In the genomic region with DNA sequence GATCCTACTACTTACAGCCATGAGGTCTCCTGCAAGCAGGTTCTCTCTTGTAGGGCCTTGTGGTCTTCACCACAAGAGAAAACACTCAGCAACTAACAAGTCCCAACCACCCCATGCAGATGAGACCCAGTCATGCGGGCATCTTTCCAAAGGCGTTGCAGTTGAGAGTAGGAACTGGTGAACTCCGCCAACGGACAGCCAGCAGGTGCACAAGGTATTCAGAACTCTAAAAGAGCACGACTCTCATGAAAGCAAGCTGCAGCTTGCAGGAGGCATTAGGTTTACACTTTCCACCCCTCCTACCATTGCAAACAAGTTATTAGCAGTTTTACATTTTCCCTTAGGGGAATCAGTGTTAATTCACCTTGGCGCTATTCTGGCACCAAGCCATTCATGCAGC, we compare ENCODE assay signal across 19 cellular contexts.
DNase-seq lines count a peak whose midpoint lies in the region; ATAC-seq and TF ChIP-seq lines count a peak whose summit lies in the region.
"Had no signal": no experiment of that assay in that cellular context is flagged by ENCODE, and none has a peak within 500 bp of the region (broad histone marks: within the 10 kb centered on the region; RNA-seq: fewer than 3 reads in every experiment).

No MANE protein-coding gene starts in this region.

- no peaks in the 10 kb centered on the region for H3K27me3 Mint-ChIP-seq in CD8-positive, alpha-beta memory T cell
- H3K27me3 Mint-ChIP-seq in activated T-cell treated with anti-CD3 and anti-CD28 coated beads, Interleukin-2, amount 50 U/mL, for 24 hours: no peaks in the 10 kb centered on the region
- H3K27me3 Mint-ChIP-seq: activated CD8-positive, alpha-beta T cell treated with anti-CD3 and anti-CD28 coated beads for 36 hours; activated naive CD4-positive, alpha-beta T cell treated with anti-CD3 and anti-CD28 coated beads, Interleukin-2, amount 50 U/mL, for 24 hours; CD4-positive, CD25-positive, alpha-beta regulatory T cell had no signal

- no peak for TF ChIP-seq CTCF in mammary epithelial cell (conservative IDR thresholded peaks at IDR 0.05 in 1 of 2, IDR thresholded peaks at IDR 0.05 in 1 of 2; ENCODE audit: extremely low read depth in 1 of 2, insufficient read depth in 1 of 2, low read depth in 1 of 2, low read length in 2 of 2)

- peaks cover 3 to 10% (median 9%) of the 10 kb centered on the region in 5 donors for H3K9me3 Mint-ChIP-seq in CD8-positive, alpha-beta memory T cell
- peaks cover 6% of the 10 kb centered on the region for H3K9me3 Mint-ChIP-seq in activated T-cell treated with anti-CD3 and anti-CD28 coated beads, Interleukin-2, amount 50 U/mL, for 24 hours

- intact Hi-C loops in mammary epithelial cell (cut with micrococcal nuclease): loop anchor here (5.0 kb wide), 1 partner anchor 63 kb away; no protein-coding TSS in a partner anchor

- ATAC-seq in HG03135 (IDR thresholded peaks at IDR 0.05; ENCODE audit: unreplicated experiment): no peak
- ATAC-seq: activated CD8-positive, alpha-beta T cell treated with anti-CD3 and anti-CD28 coated beads for 36 hours; activated T-cell treated with anti-CD3 and anti-CD28 coated beads, Interleukin-2, amount 50 U/mL, for 72 hours; gastrocnemius medialis had no signal

- H3K79me2 ChIP-seq in mammary epithelial cell (ENCODE audit: insufficient read depth, low read length): no peaks in the 10 kb centered on the region

- no peak overlapping the region for H3K27ac Mint-ChIP-seq in CD8-positive, alpha-beta memory T cell
- H3K27ac Mint-ChIP-seq in activated T-cell treated with anti-CD3 and anti-CD28 coated beads, Interleukin-2, amount 50 U/mL, for 24 hours: no peak overlapping the region
- H3K27ac Mint-ChIP-seq: activated CD8-positive, alpha-beta T cell treated with anti-CD3 and anti-CD28 coated beads for 36 hours; activated naive CD4-positive, alpha-beta T cell treated with anti-CD3 and anti-CD28 coated beads, Interleukin-2, amount 50 U/mL, for 24 hours; activated T-cell treated with anti-CD3 and anti-CD28 coated beads, Interleukin-2, amount 50 U/mL, for 72 hours; CD4-positive, CD25-positive, alpha-beta regulatory T cell; nephron had no signal

- H3K36me3 ChIP-seq in mammary epithelial cell (ENCODE audit: insufficient read depth, low read length): no peaks in the 10 kb centered on the region
- no peaks in the 10 kb centered on the region for H3K36me3 ChIP-seq in SJCRH30
- no peaks in the 10 kb centered on the region for H3K36me3 ChIP-seq in CD8-positive, alpha-beta memory T cell (ENCODE audit: insufficient read depth, low read length)
- H3K36me3 ChIP-seq: gastrocnemius medialis had no signal

- H3K9me3 ChIP-seq in mammary epithelial cell (replicated peaks; ENCODE audit: insufficient read depth, low read length) (no peaks in the 10 kb centered on the region), SJCRH30 (replicated peaks) (no peaks in the 10 kb centered on the region; the same call in 1 of the 2 replicates)
- H3K9me3 ChIP-seq in CD8-positive, alpha-beta memory T cell (ENCODE audit: low read length): no peaks in the 10 kb centered on the region
- H3K9me3 ChIP-seq: gastrocnemius medialis had no signal

- H3K4me1 Mint-ChIP-seq in CD8-positive, alpha-beta memory T cell: no peaks in the 10 kb centered on the region
- H3K4me1 Mint-ChIP-seq in activated T-cell treated with anti-CD3 and anti-CD28 coated beads, Interleukin-2, amount 50 U/mL, for 24 hours (ENCODE audit: low read depth): no peaks in the 10 kb centered on the region
- H3K4me1 Mint-ChIP-seq: activated naive CD4-positive, alpha-beta T cell treated with anti-CD3 and anti-CD28 coated beads, Interleukin-2, amount 50 U/mL, for 24 hours; CD4-positive, CD25-positive, alpha-beta regulatory T cell; nephron had no signal

- H4K20me1 ChIP-seq in mammary epithelial cell (ENCODE audit: insufficient read depth, low read length): no peaks in the 10 kb centered on the region

- DNase-seq in DMS79 (lab: John Stamatoyannopoulos, UW) (peak; percentile 97), NCI-H146 (lab: John Stamatoyannopoulos, UW) (peak; percentile 29), NCI-H345 (lab: John Stamatoyannopoulos, UW) (peak; percentile 91), mammary epithelial cell (peak; percentile 98), SJCRH30 (no peak)
- no peak for DNase-seq in CD8-positive, alpha-beta memory T cell
- DNase-seq in activated T-cell treated with anti-CD3 and anti-CD28 coated beads, Interleukin-2, amount 50 U/mL, for 24 hours: no peak
- DNase-seq: activated CD8-positive, alpha-beta T cell treated with anti-CD3 and anti-CD28 coated beads for 36 hours; activated T-cell treated with anti-CD3 and anti-CD28 coated beads, Interleukin-2, amount 50 U/mL, for 72 hours; CD4-positive, CD25-positive, alpha-beta regulatory T cell; gastrocnemius medialis; HCEC 1CT; KG1; NCI-H1930; posterior cingulate gyrus; stimulated activated CD4-positive, alpha-beta T cell treated with anti-CD3 and anti-CD28 coated beads, Interleukin-2, amount 100 ng/mL, for 48 hours had no signal

- in situ Hi-C loops in mammary epithelial cell (cut with MboI; ENCODE audit: low sequenced_read_pairs in 2 of 2): no loop called here

- H3K27me3 ChIP-seq in mammary epithelial cell (ENCODE audit: insufficient read depth, low read length): peaks cover 2% of the 10 kb centered on the region
- H3K27me3 ChIP-seq in SJCRH30: no peaks in the 10 kb centered on the region
- no peaks in the 10 kb centered on the region for H3K27me3 ChIP-seq in CD8-positive, alpha-beta memory T cell (ENCODE audit: insufficient read depth, low read length, poor library complexity, severe bottlenecking)
- H3K27me3 ChIP-seq: gastrocnemius medialis had no signal

- peaks cover 16% of the 10 kb centered on the region for H3K4me1 ChIP-seq in mammary epithelial cell (ENCODE audit: insufficient read depth, low read length)
- no peaks in the 10 kb centered on the region for H3K4me1 ChIP-seq in SJCRH30
- no peaks in the 10 kb centered on the region for H3K4me1 ChIP-seq in CD8-positive, alpha-beta memory T cell (ENCODE audit: insufficient read depth, low read length)
- H3K4me1 ChIP-seq: gastrocnemius medialis had no signal

- H3K9ac ChIP-seq in mammary epithelial cell (ENCODE audit: insufficient read depth, low read length): no peak overlapping the region

- CTCF ChIA-PET in mammary epithelial cell (lab: Charles Lee; ENCODE audit: low non-redundant PET): no interaction called here
- CTCF ChIA-PET in CD8-positive, alpha-beta memory T cell (lab: Charles Lee): no interaction called here

- peak overlapping the region; percentile 38 for H3K4me2 ChIP-seq in mammary epithelial cell (ENCODE audit: insufficient read depth, low read depth, low read length)

- H3K4me3 Mint-ChIP-seq in CD8-positive, alpha-beta memory T cell: no peak overlapping the region
- H3K4me3 Mint-ChIP-seq in activated T-cell treated with anti-CD3 and anti-CD28 coated beads, Interleukin-2, amount 50 U/mL, for 24 hours: no peak overlapping the region
- H3K4me3 Mint-ChIP-seq: activated CD8-positive, alpha-beta T cell treated with anti-CD3 and anti-CD28 coated beads for 36 hours; activated naive CD4-positive, alpha-beta T cell treated with anti-CD3 and anti-CD28 coated beads, Interleukin-2, amount 50 U/mL, for 24 hours; activated T-cell treated with anti-CD3 and anti-CD28 coated beads, Interleukin-2, amount 50 U/mL, for 72 hours; CD4-positive, CD25-positive, alpha-beta regulatory T cell; nephron had no signal

- dilution Hi-C loops in mammary epithelial cell (cut with HindIII; ENCODE audit: low sequenced_read_pairs): no loop called here

- no peak overlapping the region for H2AFZ ChIP-seq in mammary epithelial cell (ENCODE audit: low read depth, low read length)

- no peak overlapping the region for H3K27ac ChIP-seq in mammary epithelial cell (ENCODE audit: insufficient read depth, low read depth, low read length)
- no peak overlapping the region for H3K27ac ChIP-seq in SJCRH30
- no peak overlapping the region for H3K27ac ChIP-seq in CD8-positive, alpha-beta memory T cell (ENCODE audit: low read depth, low read length)
- H3K27ac ChIP-seq: gastrocnemius medialis had no signal

- peaks cover 0 to 6% (median 0%) of the 10 kb centered on the region in 3 donors for H3K36me3 Mint-ChIP-seq in CD8-positive, alpha-beta memory T cell
- no peaks in the 10 kb centered on the region for H3K36me3 Mint-ChIP-seq in activated T-cell treated with anti-CD3 and anti-CD28 coated beads, Interleukin-2, amount 50 U/mL, for 24 hours (ENCODE audit: low read depth)
- H3K36me3 Mint-ChIP-seq: activated naive CD4-positive, alpha-beta T cell treated with anti-CD3 and anti-CD28 coated beads, Interleukin-2, amount 50 U/mL, for 24 hours; CD4-positive, CD25-positive, alpha-beta regulatory T cell had no signal

- H3K4me3 ChIP-seq in mammary epithelial cell (replicated peaks in 1 of 3; ENCODE audit: insufficient read depth in 1 of 3, low read depth in 2 of 3, low read length in 3 of 3) (no peak overlapping the region), SJCRH30 (no peak overlapping the region)
- no peak overlapping the region for H3K4me3 ChIP-seq in CD8-positive, alpha-beta memory T cell (ENCODE audit: low read length)
- H3K4me3 ChIP-seq: gastrocnemius medialis had no signal

- 3% methylated on average over 6 of the region's 6 CpGs for WGBS in mammary epithelial cell (ENCODE audit: low coverage, missing lambda C conversion rate)

- POLR2A ChIA-PET in CD8-positive, alpha-beta memory T cell (lab: Charles Lee): no interaction called here

- BruUV-seq in mammary epithelial cell (replicated peaks; lab: Mats Ljungman, UMichigan): no TSS peak

Comparison
In these comparisons a context has a peak if more than half of its experiments do, and no peak if none do; other contexts are left out.
1. DNase-seq: peak in DMS79 (single experiment), NCI-H146 (single experiment), NCI-H345 (single experiment) and mammary epithelial cell (single experiment); none in SJCRH30 (0 of 2), CD8-positive, alpha-beta memory T cell (0 of 5) and activated T-cell treated with anti-CD3 and anti-CD28 coated beads, Interleukin-2, amount 50 U/mL, for 24 hours (single experiment).